Comparison of ENCODE assay signal across 8 cellular contexts in genomic region chr16:68356249-68356918, GRCh38. TPM values are rescaled to one million over a fixed set of nuclear protein-coding genes. Genes with fewer than 3 reads are reported as not detected.
DNase-seq lines count a peak whose midpoint lies in the region; ATAC-seq and TF ChIP-seq lines count a peak whose summit lies in the region.

No MANE protein-coding gene starts in this region.

- H3K4me1 Mint-ChIP-seq in activated naive CD8-positive, alpha-beta T cell treated with anti-CD3 and anti-CD28 coated beads, Interleukin-2, amount 10 ng/mL, durations not matched to agents 7 days and 5 days: peaks cover 34% of the 10 kb centered on the region
- H3K4me1 Mint-ChIP-seq in chondrocyte (ENCODE audit: low read depth): no peaks in the 10 kb centered on the region
- H3K4me1 Mint-ChIP-seq in mesothelial cell of epicardium: peaks cover 5% of the 10 kb centered on the region

- H3K27me3 Mint-ChIP-seq in activated naive CD8-positive, alpha-beta T cell treated with anti-CD3 and anti-CD28 coated beads, Interleukin-2, amount 10 ng/mL, durations not matched to agents 7 days and 5 days: peaks cover 4% of the 10 kb centered on the region
- H3K27me3 Mint-ChIP-seq in chondrocyte (ENCODE audit: low read depth) (no peaks in the 10 kb centered on the region), mesothelial cell of epicardium (ENCODE audit: low read depth) (no peaks in the 10 kb centered on the region)

- H3K9me3 Mint-ChIP-seq in activated naive CD8-positive, alpha-beta T cell treated with anti-CD3 and anti-CD28 coated beads, Interleukin-2, amount 10 ng/mL, durations not matched to agents 7 days and 5 days: no peaks in the 10 kb centered on the region
- H3K9me3 Mint-ChIP-seq in chondrocyte (ENCODE audit: low read depth): no peaks in the 10 kb centered on the region
- H3K9me3 Mint-ChIP-seq in mesothelial cell of epicardium: no peaks in the 10 kb centered on the region

- TF ChIP-seq CTCF in chondrocyte (IDR thresholded peaks at IDR 0.05) (no peak), mesothelial cell of epicardium (IDR thresholded peaks at IDR 0.05; ENCODE audit: unreplicated experiment) (no peak)

- H3K27ac Mint-ChIP-seq in activated naive CD8-positive, alpha-beta T cell treated with anti-CD3 and anti-CD28 coated beads, Interleukin-2, amount 10 ng/mL, durations not matched to agents 7 days and 5 days: peak overlapping the region; percentile 81
- H3K27ac Mint-ChIP-seq in chondrocyte (ENCODE audit: unreplicated experiment) (no peak overlapping the region), mesothelial cell of epicardium (no peak overlapping the region)

- peaks cover 51% of the 10 kb centered on the region for H3K36me3 Mint-ChIP-seq in activated naive CD8-positive, alpha-beta T cell treated with anti-CD3 and anti-CD28 coated beads, Interleukin-2, amount 10 ng/mL, durations not matched to agents 7 days and 5 days
- peaks cover 23% of the 10 kb centered on the region for H3K36me3 Mint-ChIP-seq in chondrocyte (ENCODE audit: low read depth)
- H3K36me3 Mint-ChIP-seq in mesothelial cell of epicardium: peaks cover 19% of the 10 kb centered on the region

- POLR2A ChIA-PET in activated naive CD8-positive, alpha-beta T cell treated with anti-CD3 and anti-CD28 coated beads, Interleukin-2, amount 10 ng/mL, durations not matched to agents 7 days and 5 days (lab: Charles Lee): interaction anchor here (0.6 to 4.1 kb wide), 16 partner anchors 9 to 866 kb away, joined by 3 to 29 read pairs (median 4); partner anchors contain the start of genes PRMT7 and SLC7A6OS

- ATAC-seq in GM18861 (IDR thresholded peaks at IDR 0.05; ENCODE audit: unreplicated experiment) (peak; percentile 75), HG02973 (IDR thresholded peaks at IDR 0.05; ENCODE audit: unreplicated experiment) (peak; percentile 71)
- peak; percentile 82 for ATAC-seq in activated naive CD8-positive, alpha-beta T cell treated with anti-CD3 and anti-CD28 coated beads, Interleukin-2, amount 10 ng/mL, durations not matched to agents 7 days and 5 days (ENCODE audit: low read depth)

- H3K4me3 Mint-ChIP-seq in activated naive CD8-positive, alpha-beta T cell treated with anti-CD3 and anti-CD28 coated beads, Interleukin-2, amount 10 ng/mL, durations not matched to agents 7 days and 5 days: peak overlapping the region; percentile 68
- no peak overlapping the region for H3K4me3 Mint-ChIP-seq in chondrocyte (ENCODE audit: unreplicated experiment)
- H3K4me3 Mint-ChIP-seq in mesothelial cell of epicardium: no peak overlapping the region

- peak; percentile 41 to 88 (median 59) for DNase-seq in T-helper 1 cell
- DNase-seq in activated naive CD8-positive, alpha-beta T cell treated with anti-CD3 and anti-CD28 coated beads, Interleukin-2, amount 10 ng/mL, durations not matched to agents 7 days and 5 days: peak; percentile 85
- peak; percentile 39 for DNase-seq in stimulated activated CD8-positive, alpha-beta memory T cell treated with anti-CD3 and anti-CD28 coated beads, Interleukin-12 subunit alpha, Interleukin-12 subunit beta, amount 100 ng/mL, for 1 hour (ENCODE audit: low read depth)
- no peak for DNase-seq in chondrocyte (ENCODE audit: low spot score)
- DNase-seq in mesothelial cell of epicardium (ENCODE audit: low spot score in 2 of 2, unreplicated experiment in 2 of 2): no peak
- no peak for DNase-seq in dedifferentiated amniotic fluid mesenchymal stem cell (ENCODE audit: extremely low spot score)

RNA-seq across cellular contexts. Expression of gene PRMT7, which starts 45.6 kb away (rescaled TPM):
- total RNA-seq in activated naive CD8-positive, alpha-beta T cell treated with anti-CD3 and anti-CD28 coated beads, Interleukin-2, amount 10 ng/mL, durations not matched to agents 7 days and 5 days: 10 to 100 TPM; 85.7 to 87.3 TPM
- total RNA-seq in chondrocyte: 25.1 to 41.8 TPM (median 26.7 TPM) in 3 replicates
- total RNA-seq in mesothelial cell of epicardium: 69.7 to 77.9 TPM (median 71.8 TPM) in 3 replicates

RNA-seq across cellular contexts. Expression of gene SLC7A6OS, which starts 45.6 kb away (rescaled TPM):
- 10 to 100 TPM; 38.2 to 44.4 TPM for total RNA-seq in activated naive CD8-positive, alpha-beta T cell treated with anti-CD3 and anti-CD28 coated beads, Interleukin-2, amount 10 ng/mL, durations not matched to agents 7 days and 5 days
- total RNA-seq in chondrocyte: 9.5 to 12.7 TPM (median 11.8 TPM) in 3 replicates
- total RNA-seq in mesothelial cell of epicardium: 20.4 to 23.3 TPM (median 22.7 TPM) in 3 replicates

Comparison
In these comparisons a context has a peak if more than half of its experiments do, and no peak if none do; other contexts are left out.
1. DNase-seq: peak in T-helper 1 cell (5 of 5), activated naive CD8-positive, alpha-beta T cell treated with anti-CD3 and anti-CD28 coated beads, Interleukin-2, amount 10 ng/mL, durations not matched to agents 7 days and 5 days (single experiment) and stimulated activated CD8-positive, alpha-beta memory T cell treated with anti-CD3 and anti-CD28 coated beads, Interleukin-12 subunit alpha, Interleukin-12 subunit beta, amount 100 ng/mL, for 1 hour (single experiment); none in chondrocyte (single experiment), mesothelial cell of epicardium (0 of 2) and dedifferentiated amniotic fluid mesenchymal stem cell (single experiment).
2. Peak in every context shown above with its lines, with median percentiles within 50 percentile points of each other: ATAC-seq.